ENCODE assay signal across 1 cellular context in the genomic region with DNA sequence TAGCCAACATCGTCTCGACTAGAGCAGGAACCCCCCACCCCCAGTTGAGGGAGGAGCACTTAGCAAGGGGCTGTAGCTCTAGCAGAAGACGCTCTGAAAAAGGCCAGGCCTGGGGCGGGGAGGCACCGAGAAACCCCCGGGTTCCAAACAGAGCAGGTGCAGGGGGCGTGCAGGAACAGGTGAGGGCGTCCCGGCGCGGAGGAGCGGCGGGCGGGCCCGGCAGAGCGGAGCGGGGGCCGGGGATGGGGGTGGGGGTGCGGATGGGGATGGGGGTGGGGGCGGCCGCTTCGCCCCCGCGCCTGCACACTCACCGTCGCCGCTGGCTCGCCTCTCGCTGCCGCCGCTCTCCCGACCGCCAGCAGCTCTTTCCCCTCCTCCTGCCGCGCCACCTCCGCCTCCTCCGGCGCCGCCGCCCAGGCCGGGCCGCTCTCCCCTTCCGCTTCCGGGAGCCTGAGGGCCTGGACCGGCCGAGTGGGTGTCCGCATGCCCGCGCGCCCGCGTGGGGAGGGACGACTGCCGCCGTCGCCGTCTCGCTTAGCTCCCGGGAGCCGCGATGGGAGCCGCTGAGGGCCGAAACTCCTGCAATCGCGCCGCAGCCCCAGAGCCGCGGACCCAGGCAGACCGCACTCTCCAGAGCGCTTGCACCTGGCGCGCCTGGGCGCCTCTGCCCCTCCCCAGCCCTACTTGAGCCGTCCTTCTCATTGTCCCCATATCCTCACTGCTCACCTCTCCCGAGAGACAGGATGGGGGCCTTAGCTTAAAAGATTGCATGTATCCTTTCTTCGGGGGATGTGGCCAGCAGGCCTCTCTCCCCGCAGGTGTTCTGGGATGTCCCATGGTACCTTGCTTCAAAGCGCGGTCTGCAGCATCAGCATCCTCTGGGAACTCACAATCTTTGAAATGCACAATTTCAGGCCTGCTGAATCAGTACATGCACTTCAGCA.
A peak's percentile ranks its signal among the peaks of the same experiment; 100 is the strongest.
TF ChIP-seq lines count a peak whose summit lies in the region.

A gene with protein sequence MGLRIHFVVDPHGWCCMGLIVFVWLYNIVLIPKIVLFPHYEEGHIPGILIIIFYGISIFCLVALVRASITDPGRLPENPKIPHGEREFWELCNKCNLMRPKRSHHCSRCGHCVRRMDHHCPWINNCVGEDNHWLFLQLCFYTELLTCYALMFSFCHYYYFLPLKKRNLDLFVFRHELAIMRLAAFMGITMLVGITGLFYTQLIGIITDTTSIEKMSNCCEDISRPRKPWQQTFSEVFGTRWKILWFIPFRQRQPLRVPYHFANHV (minus strand): TSS at position 515 of the 944 bp plus-strand sequence. CDS start 19,092 bp downstream, outside the sequence.

TF ChIP-seq in HEK293, 187 proteins besides CTCF, POLR2A, EP300 and RAD21 (continued from another document):
- TF ChIP-seq, protein P1, sequence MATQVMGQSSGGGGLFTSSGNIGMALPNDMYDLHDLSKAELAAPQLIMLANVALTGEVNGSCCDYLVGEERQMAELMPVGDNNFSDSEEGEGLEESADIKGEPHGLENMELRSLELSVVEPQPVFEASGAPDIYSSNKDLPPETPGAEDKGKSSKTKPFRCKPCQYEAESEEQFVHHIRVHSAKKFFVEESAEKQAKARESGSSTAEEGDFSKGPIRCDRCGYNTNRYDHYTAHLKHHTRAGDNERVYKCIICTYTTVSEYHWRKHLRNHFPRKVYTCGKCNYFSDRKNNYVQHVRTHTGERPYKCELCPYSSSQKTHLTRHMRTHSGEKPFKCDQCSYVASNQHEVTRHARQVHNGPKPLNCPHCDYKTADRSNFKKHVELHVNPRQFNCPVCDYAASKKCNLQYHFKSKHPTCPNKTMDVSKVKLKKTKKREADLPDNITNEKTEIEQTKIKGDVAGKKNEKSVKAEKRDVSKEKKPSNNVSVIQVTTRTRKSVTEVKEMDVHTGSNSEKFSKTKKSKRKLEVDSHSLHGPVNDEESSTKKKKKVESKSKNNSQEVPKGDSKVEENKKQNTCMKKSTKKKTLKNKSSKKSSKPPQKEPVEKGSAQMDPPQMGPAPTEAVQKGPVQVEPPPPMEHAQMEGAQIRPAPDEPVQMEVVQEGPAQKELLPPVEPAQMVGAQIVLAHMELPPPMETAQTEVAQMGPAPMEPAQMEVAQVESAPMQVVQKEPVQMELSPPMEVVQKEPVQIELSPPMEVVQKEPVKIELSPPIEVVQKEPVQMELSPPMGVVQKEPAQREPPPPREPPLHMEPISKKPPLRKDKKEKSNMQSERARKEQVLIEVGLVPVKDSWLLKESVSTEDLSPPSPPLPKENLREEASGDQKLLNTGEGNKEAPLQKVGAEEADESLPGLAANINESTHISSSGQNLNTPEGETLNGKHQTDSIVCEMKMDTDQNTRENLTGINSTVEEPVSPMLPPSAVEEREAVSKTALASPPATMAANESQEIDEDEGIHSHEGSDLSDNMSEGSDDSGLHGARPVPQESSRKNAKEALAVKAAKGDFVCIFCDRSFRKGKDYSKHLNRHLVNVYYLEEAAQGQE (tag by site-specific recombination; IDR thresholded peaks at IDR 0.05): 0 out of 2 replicates have a peak, but pooled peaks have one; percentile 12
- TF ChIP-seq ZNF350 (tag by site-specific recombination; IDR thresholded peaks at IDR 0.05) (no peak), GFI1B (tag by site-specific recombination; IDR thresholded peaks at IDR 0.05) (no peak), ZNF530 (tag by site-specific recombination; IDR thresholded peaks at IDR 0.05; ENCODE audit: low read depth) (no peak), SP7 (tag by site-specific recombination; IDR thresholded peaks at IDR 0.05) (0 out of 2 replicates have a peak, but pooled peaks have one; percentile 15), HOXA7 (CRISPR knock-in tag; IDR thresholded peaks at IDR 0.05; ENCODE audit: borderline replicate concordance) (no peak), KLF8 (tag by site-specific recombination; IDR thresholded peaks at IDR 0.05) (peak; percentile 59; the same call in 1 of the 2 replicates), ZNF10 (tag by site-specific recombination; IDR thresholded peaks at IDR 0.05) (peak; percentile 35; the same call in 1 of the 2 replicates), YY2 (tag by site-specific recombination; IDR thresholded peaks at IDR 0.05) (no peak), ZNF473 (tag by site-specific recombination; IDR thresholded peaks at IDR 0.05) (no peak), ZNF707 (tag by site-specific recombination; IDR thresholded peaks at IDR 0.05) (no peak), ZNF561 (tag by site-specific recombination; IDR thresholded peaks at IDR 0.05; ENCODE audit: borderline replicate concordance) (peak; percentile 40; the same call in 1 of the 2 replicates), ZNF776 (tag by site-specific recombination; IDR thresholded peaks at IDR 0.05; ENCODE audit: borderline replicate concordance) (no peak), ZNF341 (tag by site-specific recombination; IDR thresholded peaks at IDR 0.05; ENCODE audit: low read depth) (peak; percentile 32; the same call in 1 of the 2 replicates), ZNF76 (tag by site-specific recombination; IDR thresholded peaks at IDR 0.05; ENCODE audit: borderline replicate concordance, low read depth) (peak; percentile 83; the same call in 1 of the 2 replicates), ZNF292 (tag by site-specific recombination; IDR thresholded peaks at IDR 0.05; ENCODE audit: borderline replicate concordance, low read depth) (no peak), ZNF335 (tag by site-specific recombination; conservative IDR thresholded peaks at IDR 0.05) (peak; percentile 95), ZXDB (tag by site-specific recombination; IDR thresholded peaks at IDR 0.05) (peak; percentile 27; the same call in 1 of the 2 replicates), GLI4 (tag by site-specific recombination; IDR thresholded peaks at IDR 0.05) (no peak), ZNF555 (tag by site-specific recombination; conservative IDR thresholded peaks at IDR 0.05) (no peak), ZNF214 (tag by site-specific recombination; IDR thresholded peaks at IDR 0.05; ENCODE audit: borderline replicate concordance) (no peak), PRDM1 (tag by site-specific recombination; IDR thresholded peaks at IDR 0.05) (no peak), ZNF394 (tag by site-specific recombination; IDR thresholded peaks at IDR 0.05; ENCODE audit: borderline replicate concordance) (no peak), ZNF121 (tag by site-specific recombination; IDR thresholded peaks at IDR 0.05) (no peak), ZNF623 (tag by site-specific recombination; IDR thresholded peaks at IDR 0.05) (no peak), ZFP69B (tag by site-specific recombination; IDR thresholded peaks at IDR 0.05) (no peak), ZFP3 (tag by site-specific recombination; IDR thresholded peaks at IDR 0.05; ENCODE audit: low read depth) (peak; percentile 53; the same call in 1 of the 2 replicates)
- TF ChIP-seq, protein P2, sequence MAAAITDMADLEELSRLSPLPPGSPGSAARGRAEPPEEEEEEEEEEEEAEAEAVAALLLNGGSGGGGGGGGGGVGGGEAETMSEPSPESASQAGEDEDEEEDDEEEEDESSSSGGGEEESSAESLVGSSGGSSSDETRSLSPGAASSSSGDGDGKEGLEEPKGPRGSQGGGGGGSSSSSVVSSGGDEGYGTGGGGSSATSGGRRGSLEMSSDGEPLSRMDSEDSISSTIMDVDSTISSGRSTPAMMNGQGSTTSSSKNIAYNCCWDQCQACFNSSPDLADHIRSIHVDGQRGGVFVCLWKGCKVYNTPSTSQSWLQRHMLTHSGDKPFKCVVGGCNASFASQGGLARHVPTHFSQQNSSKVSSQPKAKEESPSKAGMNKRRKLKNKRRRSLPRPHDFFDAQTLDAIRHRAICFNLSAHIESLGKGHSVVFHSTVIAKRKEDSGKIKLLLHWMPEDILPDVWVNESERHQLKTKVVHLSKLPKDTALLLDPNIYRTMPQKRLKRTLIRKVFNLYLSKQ (tag by site-specific recombination; IDR thresholded peaks at IDR 0.05; ENCODE audit: borderline replicate concordance): no peak
- TF ChIP-seq, protein P3, sequence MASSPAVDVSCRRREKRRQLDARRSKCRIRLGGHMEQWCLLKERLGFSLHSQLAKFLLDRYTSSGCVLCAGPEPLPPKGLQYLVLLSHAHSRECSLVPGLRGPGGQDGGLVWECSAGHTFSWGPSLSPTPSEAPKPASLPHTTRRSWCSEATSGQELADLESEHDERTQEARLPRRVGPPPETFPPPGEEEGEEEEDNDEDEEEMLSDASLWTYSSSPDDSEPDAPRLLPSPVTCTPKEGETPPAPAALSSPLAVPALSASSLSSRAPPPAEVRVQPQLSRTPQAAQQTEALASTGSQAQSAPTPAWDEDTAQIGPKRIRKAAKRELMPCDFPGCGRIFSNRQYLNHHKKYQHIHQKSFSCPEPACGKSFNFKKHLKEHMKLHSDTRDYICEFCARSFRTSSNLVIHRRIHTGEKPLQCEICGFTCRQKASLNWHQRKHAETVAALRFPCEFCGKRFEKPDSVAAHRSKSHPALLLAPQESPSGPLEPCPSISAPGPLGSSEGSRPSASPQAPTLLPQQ (tag by site-specific recombination; IDR thresholded peaks at IDR 0.05): peak; percentile 63
